ENCODE assay signal across 8 cellular contexts in genomic region chr9:20508242-20508641, GRCh38.
A peak's percentile ranks its signal among the peaks of the same experiment; 100 is the strongest.
DNase-seq lines count a peak whose midpoint lies in the region; ATAC-seq and TF ChIP-seq lines count a peak whose summit lies in the region.

No MANE protein-coding gene starts in this region.

- DNase-seq in CMK (ENCODE audit: low read depth) (peak; percentile 62), adipocyte (ENCODE audit: low read depth) (no peak), breast epithelium (ENCODE audit: low spot score in 2 of 2) (no peak), RPMI8226 (no peak), gastrocnemius medialis (no peak), NK-92 (lab: John Stamatoyannopoulos, UW; ENCODE audit: unreplicated experiment) (no peak)

- ATAC-seq in GM19395 (IDR thresholded peaks at IDR 0.05; ENCODE audit: unreplicated experiment) (peak; percentile 87), HG03342 (IDR thresholded peaks at IDR 0.05; ENCODE audit: unreplicated experiment) (peak; percentile 86), gastrocnemius medialis (no peak)

- H3K4me1 ChIP-seq in adipocyte (ENCODE audit: control insufficient read depth, insufficient read depth, low read length) (peaks cover 37% of the 10 kb centered on the region), breast epithelium (no peaks in the 10 kb centered on the region), gastrocnemius medialis (peaks cover 29 to 57% of the 10 kb centered on the region in 2 donors)

- H3K27ac ChIP-seq in breast epithelium = no peak overlapping the region
- no peak overlapping the region for H3K27ac ChIP-seq in gastrocnemius medialis

- H3K27me3 ChIP-seq in adipocyte (replicated peaks; ENCODE audit: control insufficient read depth, insufficient read depth, low read length) (no peaks in the 10 kb centered on the region), breast epithelium (no peaks in the 10 kb centered on the region), gastrocnemius medialis (no peaks in the 10 kb centered on the region)

- peak overlapping the region; percentile 1 for H3K4me3 ChIP-seq in adipocyte (ENCODE audit: low read length)
- H3K4me3 ChIP-seq in breast epithelium = peak overlapping the region in 1 of 3 donors; percentile 6
- no peak overlapping the region for H3K4me3 ChIP-seq in gastrocnemius medialis

- no peak overlapping the region for H3K9ac ChIP-seq in adipocyte (ENCODE audit: low read length)

- TF ChIP-seq POLR2A in breast epithelium (IDR thresholded peaks at IDR 0.05) (no peak), gastrocnemius medialis (IDR thresholded peaks at IDR 0.05) (no peak)

- in situ Hi-C loops in gastrocnemius medialis (cut with MboI; ENCODE audit: low sequenced_read_pairs in 4 of 4) = no loop called here

- no peaks in the 10 kb centered on the region for H3K36me3 ChIP-seq in adipocyte (ENCODE audit: control insufficient read depth, insufficient read depth, low read length, severe bottlenecking)
- H3K36me3 ChIP-seq in breast epithelium = no peaks in the 10 kb centered on the region
- no peaks in the 10 kb centered on the region for H3K36me3 ChIP-seq in gastrocnemius medialis

- intact Hi-C loops in breast epithelium (cut with DNase I; ENCODE audit: low total_unique reads) (no loop called here), gastrocnemius medialis (cut with DNase I; ENCODE audit: low total_unique reads) (no loop called here)

- H3K9me3 ChIP-seq in adipocyte (ENCODE audit: control insufficient read depth, low read length) = no peaks in the 10 kb centered on the region
- no peaks in the 10 kb centered on the region for H3K9me3 ChIP-seq in breast epithelium
- H3K9me3 ChIP-seq in gastrocnemius medialis = no peaks in the 10 kb centered on the region

- TF ChIP-seq CTCF in breast epithelium (IDR thresholded peaks at IDR 0.05) = no peak
- no peak for TF ChIP-seq CTCF in gastrocnemius medialis (IDR thresholded peaks at IDR 0.05 in 4 of 5, conservative IDR thresholded peaks at IDR 0.05 in 1 of 5)

Comparison
In these comparisons a context has a peak if more than half of its experiments do, and no peak if none do; other contexts are left out.
1. ATAC-seq: peak in GM19395 (single experiment) and HG03342 (single experiment); none in gastrocnemius medialis (0 of 2).